In the genomic region with DNA sequence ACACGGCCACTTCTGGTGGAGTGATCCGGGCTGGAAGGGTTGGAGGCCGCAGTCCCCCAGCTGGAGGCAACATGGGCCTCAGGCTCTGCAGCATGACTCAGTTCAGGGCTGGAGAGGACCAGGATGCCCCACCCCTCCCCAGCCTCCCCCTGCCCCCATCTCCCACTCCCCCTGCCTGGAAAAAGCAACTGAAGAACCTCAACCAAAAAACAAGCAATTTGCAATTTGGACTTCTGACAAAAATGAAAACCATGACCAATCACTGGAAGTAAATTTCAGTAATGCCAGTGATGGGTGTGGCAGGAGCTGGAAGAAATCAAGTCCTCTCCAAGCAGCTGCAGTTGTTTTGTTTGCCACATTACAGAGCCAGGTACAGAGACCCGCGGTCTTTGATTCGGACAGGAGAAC, we compare ENCODE assay signal across 19 cellular contexts. TPM values are rescaled to one million over a fixed set of nuclear protein-coding genes. Genes with fewer than 3 reads are reported as not detected.
DNase-seq lines count a peak whose midpoint lies in the region; ATAC-seq and TF ChIP-seq lines count a peak whose summit lies in the region.
"Had no signal": no experiment of that assay in that cellular context is flagged by ENCODE, and none has a peak within 500 bp of the region (broad histone marks: within the 10 kb centered on the region; RNA-seq: fewer than 3 reads in every experiment).

No MANE protein-coding gene starts in this region.

- no peaks in the 10 kb centered on the region for H4K20me1 ChIP-seq in fibroblast of lung (ENCODE audit: control insufficient read depth, extremely low read depth, insufficient read depth, low read length)

- no peak overlapping the region for H3K4me2 ChIP-seq in fibroblast of lung (ENCODE audit: extremely low read depth, insufficient read depth, low read length)
- H3K4me2 ChIP-seq: PC-9, smooth muscle cell had no signal

- CTCF ChIA-PET in BJ (lab: Yijun Ruan, JAX), result interaction anchor here (0.6 to 1.9 kb wide), 10 partner anchors 10 to 141 kb away, joined by 3 to 11 read pairs (median 4); partner anchors contain the start of genes GRB2 and SLC25A19

- H3K9ac ChIP-seq in fibroblast of lung (ENCODE audit: insufficient read depth, low read length), result no peak overlapping the region

- no peak for TF ChIP-seq CTCF in BJ (IDR thresholded peaks at IDR 0.05; ENCODE audit: insufficient read depth, low read depth, low read length)
- TF ChIP-seq CTCF in fibroblast of lung (conservative IDR thresholded peaks at IDR 0.05 in 1 of 2, IDR thresholded peaks at IDR 0.05 in 1 of 2; ENCODE audit: low read depth in 1 of 2, low read length in 2 of 2), result no peak

- peak overlapping the region; percentile 34 for H3K27ac ChIP-seq in fibroblast of lung (ENCODE audit: insufficient read depth, low read length)
- H3K27ac ChIP-seq: coronary artery, pancreas, PC-9 had no signal

- H2AFZ ChIP-seq in fibroblast of lung (ENCODE audit: low read length), result no peak overlapping the region
- H2AFZ ChIP-seq: PC-9 had no signal

- POLR2A ChIA-PET in BJ (lab: Charles Lee), result interaction anchor here (0.6 kb wide), 1 partner anchor 123 kb away, joined by 6 read pairs; no protein-coding TSS in a partner anchor

- H3K4me3 ChIP-seq in BJ (ENCODE audit: low read depth, low read length), result no peak overlapping the region
- no peak overlapping the region for H3K4me3 ChIP-seq in fibroblast of lung (replicated peaks in 1 of 4; ENCODE audit: control extremely low read depth in 1 of 4, insufficient read depth in 1 of 4, low read depth in 3 of 4, low read length in 4 of 4)
- H3K4me3 ChIP-seq: coronary artery, mucosa of descending colon, pancreas, PC-9, smooth muscle cell had no signal

- H3K36me3 ChIP-seq in BJ (ENCODE audit: control insufficient read depth, insufficient read depth, low read length), result peaks cover 1% of the 10 kb centered on the region; the same call in 1 of the 2 replicates
- peaks cover 4% of the 10 kb centered on the region for H3K36me3 ChIP-seq in fibroblast of lung (ENCODE audit: control insufficient read depth, insufficient read depth, low read length)

- in situ Hi-C loops in KBM-7 (cut with MboI; ENCODE audit: low pct_unique_long_range_greater_than_20kb, low sequenced_read_pairs), result no loop called here

- H3K9me3 ChIP-seq in fibroblast of lung (ENCODE audit: control insufficient read depth, insufficient read depth, low read depth, low read length), result no peaks in the 10 kb centered on the region
- H3K9me3 ChIP-seq: mucosa of descending colon, pancreas had no signal

- H3K79me2 ChIP-seq in fibroblast of lung (ENCODE audit: control insufficient read depth, insufficient read depth, low read length), result no peaks in the 10 kb centered on the region

- H3K27me3 ChIP-seq in BJ (ENCODE audit: control insufficient read depth, insufficient read depth, low read length) (no peaks in the 10 kb centered on the region), fibroblast of lung (ENCODE audit: control insufficient read depth, insufficient read depth, low read length) (no peaks in the 10 kb centered on the region)
- H3K27me3 ChIP-seq: pancreas had no signal

- ATAC-seq in GM19023 (IDR thresholded peaks at IDR 0.05; ENCODE audit: unreplicated experiment) (no peak), HG03175 (IDR thresholded peaks at IDR 0.05; ENCODE audit: unreplicated experiment) (no peak)
- ATAC-seq: activated T-helper 17 cell treated with anti-CD3 and anti-CD28 coated beads, Interleukin-2, amount 50 U/mL, for 72 hours; mucosa of descending colon; pancreas; stimulated activated naive B cell treated with anti-CD40 and anti-IgM and Interleukin-4, amounts not matched to agents 10 μg/mL and 1 μg/mL and 100 μg/mL, for 72 hours had no signal

- peaks cover 7% of the 10 kb centered on the region for H3K4me1 ChIP-seq in fibroblast of lung (ENCODE audit: control insufficient read depth, extremely low read depth, insufficient read depth, low read length)

- DNase-seq in BJ (ENCODE audit: low read depth), result peak; percentile 76
- DNase-seq in NCI-H226, result peak; percentile 63
- DNase-seq in fibroblast of lung (ENCODE audit: low read depth in 2 of 2), result peak; percentile 48 to 79
- peak; percentile 46 for DNase-seq in renal cortical epithelial cell (ENCODE audit: low read depth)
- DNase-seq in NCI-H1694 (lab: John Stamatoyannopoulos, UW), result no peak
- DNase-seq in KBM-7, result no peak
- DNase-seq: amniotic stem cell; head of caudate nucleus; mucosa of descending colon; NCI-H187; NCI-H510A; pancreas; PC-9; stimulated activated naive B cell treated with anti-CD40 and anti-IgM and Interleukin-4, amounts not matched to agents 10 μg/mL and 1 μg/mL and 100 μg/mL, for 72 hours had no signal

RNA-seq across cellular contexts. Expression of gene MIF4GD, which starts 6.6 kb away (rescaled TPM):
- polyA plus RNA-seq in BJ (2011; rRNA removed), result 20.2 and 29.0 TPM in 2 replicates
- 6.8 and 14.6 TPM in 2 replicates for polyA minus RNA-seq in BJ (2011; rRNA and poly(A)+ RNA removed)
- total RNA-seq in fibroblast of lung, result 5.6 and 6.3 TPM in 2 replicates
- polyA plus RNA-seq in fibroblast of lung, result 10.3 and 11.4 TPM in 2 replicates
- polyA plus RNA-seq in fibroblast of lung (2012), result 8.1 and 9.7 TPM in 2 replicates
- 11.3 and 14.4 TPM in 2 replicates for polyA minus RNA-seq in fibroblast of lung (ENCODE audit: low replicate concordance)
- 15.1 and 16.3 TPM in 2 replicates for total RNA-seq in renal cortical epithelial cell

RNA-seq across cellular contexts. Expression of gene SLC25A19, which starts 11.6 kb away (rescaled TPM):
- 8.3 and 12.0 TPM in 2 replicates for polyA plus RNA-seq in BJ (2011; rRNA removed)
- polyA minus RNA-seq in BJ (2011; rRNA and poly(A)+ RNA removed), result 5.6 and 7.1 TPM in 2 replicates
- total RNA-seq in fibroblast of lung, result 7.4 and 9.7 TPM in 2 replicates
- 5.1 and 8.4 TPM in 2 replicates for polyA plus RNA-seq in fibroblast of lung
- 5.9 and 11.8 TPM in 2 replicates for polyA plus RNA-seq in fibroblast of lung (2012)
- 24.0 and 26.9 TPM in 2 replicates for polyA minus RNA-seq in fibroblast of lung (ENCODE audit: low replicate concordance)
- 2.8 and 5.6 TPM in 2 replicates for total RNA-seq in renal cortical epithelial cell

RNA-seq across cellular contexts. Expression of gene MRPS7, which starts 16.0 kb away (rescaled TPM):
- polyA plus RNA-seq in BJ (2011; rRNA removed) (66.3 and 69.1 TPM in 2 replicates), fibroblast of lung (44.2 and 62.8 TPM in 2 replicates)
- 19.5 and 35.0 TPM in 2 replicates for polyA minus RNA-seq in BJ (2011; rRNA and poly(A)+ RNA removed)
- total RNA-seq in fibroblast of lung (44.7 and 51.5 TPM in 2 replicates), renal cortical epithelial cell (45.9 and 61.5 TPM in 2 replicates)
- polyA plus RNA-seq in fibroblast of lung (2012), result 49.1 and 72.4 TPM in 2 replicates
- 27.5 and 38.9 TPM in 2 replicates for polyA minus RNA-seq in fibroblast of lung (ENCODE audit: low replicate concordance)

RNA-seq across cellular contexts. Expression of gene GGA3, which starts 16.3 kb away (rescaled TPM):
- polyA plus RNA-seq in BJ (2011; rRNA removed) (18.7 and 27.6 TPM in 2 replicates), fibroblast of lung (14.4 and 21.8 TPM in 2 replicates)
- 21.3 and 23.9 TPM in 2 replicates for polyA minus RNA-seq in BJ (2011; rRNA and poly(A)+ RNA removed)
- total RNA-seq in fibroblast of lung (8.0 and 13.0 TPM in 2 replicates), renal cortical epithelial cell (14.8 and 25.8 TPM in 2 replicates)
- polyA plus RNA-seq in fibroblast of lung (2012), result 15.7 and 20.2 TPM in 2 replicates
- polyA minus RNA-seq in fibroblast of lung (ENCODE audit: low replicate concordance), result 60.0 and 62.1 TPM in 2 replicates

Comparison
In these comparisons a context has a peak if more than half of its experiments do, and no peak if none do; other contexts are left out.
1. DNase-seq: peak in BJ (single experiment), NCI-H226 (single experiment), fibroblast of lung (2 of 2) and renal cortical epithelial cell (single experiment); none in NCI-H1694 (single experiment) and KBM-7 (single experiment).